20 cellular contexts compared by ENCODE assay signal in the genomic region with DNA sequence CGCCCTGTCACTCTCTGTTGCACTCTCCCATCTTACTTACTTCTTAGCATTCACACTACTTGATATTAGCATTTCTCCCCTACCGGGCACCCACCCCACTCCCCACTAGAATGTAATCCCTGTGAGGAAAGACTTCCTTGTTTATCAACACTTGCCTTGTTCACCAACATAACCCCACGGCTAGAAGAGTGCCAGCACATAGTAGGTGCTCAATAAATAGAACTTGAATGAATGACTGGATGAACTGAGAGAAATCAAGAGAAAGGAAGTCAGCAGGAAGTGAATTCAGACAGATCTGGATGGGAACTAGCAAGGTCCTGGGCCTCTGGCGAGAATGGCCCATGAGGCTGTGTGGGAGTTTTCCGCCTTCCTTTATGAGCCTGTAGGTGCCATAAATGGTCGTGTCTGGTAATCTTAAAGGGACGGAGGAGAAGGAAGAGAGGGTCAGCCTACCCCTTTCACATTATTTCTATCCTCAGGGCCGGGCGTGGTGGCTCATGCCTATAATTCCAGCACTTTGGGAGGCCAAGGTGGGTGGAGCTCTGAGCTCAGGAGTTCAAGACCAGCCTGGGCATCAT. TPM values are rescaled to one million over a fixed set of nuclear protein-coding genes. Genes with fewer than 3 reads are reported as not detected.
DNase-seq lines count a peak whose midpoint lies in the region; ATAC-seq, FAIRE-seq and TF ChIP-seq lines count a peak whose summit lies in the region.
"Had no signal": no experiment of that assay in that cellular context is flagged by ENCODE, and none has a peak within 500 bp of the region (broad histone marks: within the 10 kb centered on the region; RNA-seq: fewer than 3 reads in every experiment).

No MANE protein-coding gene starts in this region.

- CTCF ChIA-PET in CD8-positive, alpha-beta T cell (lab: Charles Lee): interaction anchor here (1.6 kb wide), 1 partner anchor 170 kb away, joined by 5 read pairs; the partner anchor contains the start of gene DAPK2
- CTCF ChIA-PET in GM12878 (lab: Yijun Ruan, JAX): interaction anchor here (1.6 to 1.7 kb wide), 2 partner anchors 14 to 124 kb away, joined by 4 to 7 read pairs; no protein-coding TSS in a partner anchor

- RAD21 ChIA-PET in GM12878 (lab: Charles Lee; ENCODE audit: unreplicated experiment): interaction anchor here (0.9 kb wide), 1 partner anchor 14 kb away, joined by 3 read pairs; no protein-coding TSS in a partner anchor

- no peak overlapping the region for H3K4me3 ChIP-seq in CD8-positive, alpha-beta T cell (ENCODE audit: low read depth, low read length)
- no peak overlapping the region for H3K4me3 ChIP-seq in GM12878
- no peak overlapping the region for H3K4me3 ChIP-seq in mucosa of descending colon
- H3K4me3 ChIP-seq: GM23248, HAP-1 had no signal

- in situ Hi-C loops in GM12878 (cut with MboI): no loop called here

- no peak overlapping the region for H3K9ac ChIP-seq in GM12878 (ENCODE audit: control insufficient read depth, insufficient read depth, low read length)
- H3K9ac ChIP-seq: GM23248 had no signal

- no peak overlapping the region for H3K27ac ChIP-seq in CD8-positive, alpha-beta T cell (ENCODE audit: low read depth, low read length)
- no peak overlapping the region for H3K27ac ChIP-seq in GM12878 (ENCODE audit: control insufficient read depth, insufficient read depth)
- H3K27ac ChIP-seq: C4-2B, GM23248 had no signal

- intact Hi-C loops in CD8-positive, alpha-beta T cell (cut with DNase I, micrococcal nuclease): no loop called here
- intact Hi-C loops in GM12878 (cut with micrococcal nuclease; ENCODE audit: unreplicated experiment) (no loop called here), mucosa of descending colon (cut with DNase I, micrococcal nuclease) (no loop called here)

- SMC1A ChIA-PET in GM12878 (lab: Charles Lee; ENCODE audit: uncharacterized antibody, unreplicated experiment): interaction anchor here (1.1 to 7.4 kb wide), 2 partner anchors 8 to 95 kb away, joined by 3 to 84 read pairs; no protein-coding TSS in a partner anchor

- no peak for TF ChIP-seq POLR2A in GM12878 (IDR thresholded peaks at IDR 0.05; ENCODE audit: low read depth, low read length)

- H4K20me1 ChIP-seq in GM12878 (ENCODE audit: control insufficient read depth, insufficient read depth): no peaks in the 10 kb centered on the region

- BruUV-seq in GM12878 (replicated peaks; lab: Mats Ljungman, UMichigan): no TSS peak

- H3K27ac Mint-ChIP-seq in CD8-positive, alpha-beta T cell: peak overlapping the region; percentile 15
- H3K27ac Mint-ChIP-seq in activated T-cell treated with anti-CD3 and anti-CD28 coated beads, Interleukin-2, amount 50 U/mL, for 24 hours: no peak overlapping the region
- H3K27ac Mint-ChIP-seq: T-helper 1 cell treated with Interleukin-12 subunit alpha and Interleukin-12 subunit beta and Interleukin-4 antibody, amounts not matched to agents 30 μg/mL and 1 μg/mL, for 36 hours had no signal

- H3K79me2 ChIP-seq in GM12878 (ENCODE audit: control insufficient read depth, insufficient read depth, low read length): no peaks in the 10 kb centered on the region

- H2AFZ ChIP-seq in GM12878 (ENCODE audit: control insufficient read depth, low read depth, low read length): no peak overlapping the region
- H2AFZ ChIP-seq: GM23248 had no signal

- TF ChIP-seq CTCF in CD8-positive, alpha-beta T cell (IDR thresholded peaks at IDR 0.05): no peak
- TF ChIP-seq CTCF in GM12878 (IDR thresholded peaks at IDR 0.05 in 2 of 3, conservative IDR thresholded peaks at IDR 0.05 in 1 of 3; ENCODE audit: control insufficient read depth in 2 of 3, extremely low read depth in 1 of 3, insufficient read depth in 1 of 3, low read depth in 3 of 3, low read length in 3 of 3) (no peak), mucosa of descending colon (IDR thresholded peaks at IDR 0.05) (no peak)

- no peak for FAIRE-seq in GM12878 (lab: Jason Lieb, UNC)
- FAIRE-seq: A204.1, HTR-8/SVneo had no signal

- no peak for DNase-seq in CD8-positive, alpha-beta T cell
- DNase-seq in Kasumi-1 (lab: John Stamatoyannopoulos, UW) (peak; percentile 13), GM12878 (ENCODE audit: low read depth, low spot score) (no peak), mucosa of descending colon (peak in 1 of 3 donors; percentile 23), NCI-H1694 (lab: John Stamatoyannopoulos, UW) (no peak)
- no peak for DNase-seq in activated T-cell treated with anti-CD3 and anti-CD28 coated beads, Interleukin-2, amount 50 U/mL, for 24 hours
- DNase-seq: EL, GF-D8, GM23248, MV-4-11, NCI-H1436, NCI-H2029, NCI-H345, Right ventricle myocardium superior had no signal

- POLR2A ChIA-PET in CD8-positive, alpha-beta T cell (lab: Charles Lee): no interaction called here
- POLR2A ChIA-PET in GM12878 (lab: Charles Lee): interaction anchor here (1.1 kb wide), 1 partner anchor 17 kb away, joined by 3 read pairs; no protein-coding TSS in a partner anchor

- no peak for ATAC-seq in CD8-positive, alpha-beta T cell
- ATAC-seq in GM12878 (no peak), mucosa of descending colon (peak; percentile 84), GM19455 (IDR thresholded peaks at IDR 0.05; ENCODE audit: unreplicated experiment) (no peak)

- H3K36me3 ChIP-seq in CD8-positive, alpha-beta T cell (ENCODE audit: insufficient read depth, low read length): no peaks in the 10 kb centered on the region
- H3K36me3 ChIP-seq in GM12878 (ENCODE audit: control insufficient read depth in 2 of 2, insufficient read depth in 2 of 2, low read length in 1 of 2): no peaks in the 10 kb centered on the region
- H3K36me3 ChIP-seq in mucosa of descending colon (ENCODE audit: low read depth): no peaks in the 10 kb centered on the region
- H3K36me3 ChIP-seq: HAP-1 had no signal

- H3K9me3 ChIP-seq in CD8-positive, alpha-beta T cell (ENCODE audit: low read length): no peaks in the 10 kb centered on the region
- no peaks in the 10 kb centered on the region; the same call in 2 of the 3 replicates for H3K9me3 ChIP-seq in GM12878 (replicated peaks; ENCODE audit: control insufficient read depth, insufficient read depth, low read length)
- H3K9me3 ChIP-seq in mucosa of descending colon: no peaks in the 10 kb centered on the region
- H3K9me3 ChIP-seq: HAP-1 had no signal

- H3K27me3 Mint-ChIP-seq in CD8-positive, alpha-beta T cell (ENCODE audit: low read depth): no peaks in the 10 kb centered on the region
- H3K27me3 Mint-ChIP-seq in activated T-cell treated with anti-CD3 and anti-CD28 coated beads, Interleukin-2, amount 50 U/mL, for 24 hours: no peaks in the 10 kb centered on the region

- no peaks in the 10 kb centered on the region for H3K4me1 Mint-ChIP-seq in CD8-positive, alpha-beta T cell (ENCODE audit: low read depth)
- H3K4me1 Mint-ChIP-seq in activated T-cell treated with anti-CD3 and anti-CD28 coated beads, Interleukin-2, amount 50 U/mL, for 24 hours (ENCODE audit: low read depth): peaks cover 4% of the 10 kb centered on the region

- H3K36me3 Mint-ChIP-seq in CD8-positive, alpha-beta T cell: no peaks in the 10 kb centered on the region
- H3K36me3 Mint-ChIP-seq in activated T-cell treated with anti-CD3 and anti-CD28 coated beads, Interleukin-2, amount 50 U/mL, for 24 hours (ENCODE audit: low read depth): no peaks in the 10 kb centered on the region

- no peak for TF ChIP-seq EP300 in GM12878 (IDR thresholded peaks at IDR 0.05; ENCODE audit: borderline replicate concordance in 1 of 2, control insufficient read depth in 1 of 2, low read depth in 2 of 2, low read length in 2 of 2)

- no peak for TF ChIP-seq RAD21 in GM12878 (IDR thresholded peaks at IDR 0.05; ENCODE audit: insufficient read depth, low read depth, low read length)

- no peak overlapping the region for H3K4me2 ChIP-seq in GM12878 (ENCODE audit: control insufficient read depth, insufficient read depth)

- H3K4me3 Mint-ChIP-seq in CD8-positive, alpha-beta T cell: no peak overlapping the region
- no peak overlapping the region for H3K4me3 Mint-ChIP-seq in activated T-cell treated with anti-CD3 and anti-CD28 coated beads, Interleukin-2, amount 50 U/mL, for 24 hours
- H3K4me3 Mint-ChIP-seq: T-helper 1 cell treated with Interleukin-12 subunit alpha and Interleukin-12 subunit beta and Interleukin-4 antibody, amounts not matched to agents 30 μg/mL and 1 μg/mL, for 36 hours had no signal

- H3K9me3 Mint-ChIP-seq in CD8-positive, alpha-beta T cell: peaks cover 5% of the 10 kb centered on the region
- H3K9me3 Mint-ChIP-seq in activated T-cell treated with anti-CD3 and anti-CD28 coated beads, Interleukin-2, amount 50 U/mL, for 24 hours: no peaks in the 10 kb centered on the region

- 71% methylated on average over 9 of the region's 9 CpGs for WGBS in GM12878 (ENCODE audit: insufficient coverage, insufficient replicate concordance, low lambda C conversion rate, missing lambda C conversion rate)

- no peaks in the 10 kb centered on the region for H3K27me3 ChIP-seq in CD8-positive, alpha-beta T cell (ENCODE audit: insufficient read depth, low read length)
- no peaks in the 10 kb centered on the region for H3K27me3 ChIP-seq in GM12878 (replicated peaks in 1 of 2; ENCODE audit: control insufficient read depth in 2 of 2, insufficient read depth in 2 of 2, low read length in 1 of 2)

- H3K4me1 ChIP-seq in CD8-positive, alpha-beta T cell (ENCODE audit: insufficient read depth, low read length): no peaks in the 10 kb centered on the region
- H3K4me1 ChIP-seq in GM12878 (ENCODE audit: control insufficient read depth, insufficient read depth, low read length) (peaks cover 39% of the 10 kb centered on the region), mucosa of descending colon (ENCODE audit: low read depth) (no peaks in the 10 kb centered on the region)
- H3K4me1 ChIP-seq: HAP-1 had no signal

TF ChIP-seq in GM12878, 131 proteins besides CTCF, POLR2A, EP300 and RAD21 (continues in another document):
- TF ChIP-seq DPF2 (IDR thresholded peaks at IDR 0.05): peak; percentile 74; the same call in 1 of the 2 replicates

RNA-seq across cellular contexts. Expression of gene HERC1, which starts 42.4 kb away (rescaled TPM):
- 100 to 1,000 TPM; 275 to 296 TPM for total RNA-seq in CD8-positive, alpha-beta T cell
- 561 and 573 TPM in 2 replicates for total RNA-seq in GM12878 (2013; cell fraction: nucleolus; rRNA removed)
- 80.5 and 83.3 TPM in 2 replicates for total RNA-seq in GM12878 (2014; rRNA removed)
- 62.3 and 68.2 TPM in 2 replicates for total RNA-seq in GM12878 (2014; rRNA removed; fragmentation: Illumina TruSeq; extraction: Trizol)
- total RNA-seq in GM12878 (2021): 73.4 and 78.6 TPM in 2 replicates
- polyA plus RNA-seq in GM12878 (2011; ENCODE audit: low read depth): 23.1 TPM
- 28.8 and 38.2 TPM in 2 replicates for polyA plus RNA-seq in GM12878 (2011; rRNA removed)
- polyA plus RNA-seq in GM12878 (2011; cell fraction: cytosol; rRNA removed): 44.2 and 56.0 TPM in 2 replicates
- 133 TPM in 2 replicates for polyA plus RNA-seq in GM12878 (2011; cell fraction: nucleus; rRNA removed)
- polyA plus RNA-seq in GM12878 (2012): 37.2 and 52.5 TPM in 2 replicates
- polyA plus RNA-seq in GM12878 (2014; fragmentation: Illumina TruSeq; extraction: Trizol): 56.2 and 59.5 TPM in 2 replicates
- polyA plus RNA-seq in GM12878 (2014; fragmentation: Nextera tagmentation; extraction: Ambion mirVana): 10 to 100 TPM; 11.3 to 21.1 TPM
- polyA plus RNA-seq in GM12878 (2014; rRNA removed): 53.8 and 55.0 TPM in 2 replicates
- 10 to 100 TPM; 28.9 to 29.4 TPM for polyA plus RNA-seq in GM12878 (2016; fragmentation: Nextera tagmentation; extraction: Ambion mirVana)
- 113 and 115 TPM in 2 replicates for polyA minus RNA-seq in GM12878 (2011; rRNA and poly(A)+ RNA removed)
- polyA minus RNA-seq in GM12878 (2011; cell fraction: cytosol; rRNA and poly(A)+ RNA removed): 43.2 and 52.2 TPM in 2 replicates
- 70.1 and 128 TPM in 2 replicates for polyA minus RNA-seq in GM12878 (2011; cell fraction: nucleus; rRNA and poly(A)+ RNA removed)
- 100 to 1,000 TPM in 1 of 3 donors, 10 to 100 TPM in 2; 51.7 to 136 (median 77.7) TPM for total RNA-seq in mucosa of descending colon

Comparison
In these comparisons a context has a peak if more than half of its experiments do, and no peak if none do; other contexts are left out.
1. DNase-seq: peak in Kasumi-1 (2 of 2); none in CD8-positive, alpha-beta T cell (0 of 7), GM12878 (single experiment), activated T-cell treated with anti-CD3 and anti-CD28 coated beads, Interleukin-2, amount 50 U/mL, for 24 hours (single experiment) and NCI-H1694 (single experiment).